30 cellular contexts compared by ENCODE assay signal in the genomic region with DNA sequence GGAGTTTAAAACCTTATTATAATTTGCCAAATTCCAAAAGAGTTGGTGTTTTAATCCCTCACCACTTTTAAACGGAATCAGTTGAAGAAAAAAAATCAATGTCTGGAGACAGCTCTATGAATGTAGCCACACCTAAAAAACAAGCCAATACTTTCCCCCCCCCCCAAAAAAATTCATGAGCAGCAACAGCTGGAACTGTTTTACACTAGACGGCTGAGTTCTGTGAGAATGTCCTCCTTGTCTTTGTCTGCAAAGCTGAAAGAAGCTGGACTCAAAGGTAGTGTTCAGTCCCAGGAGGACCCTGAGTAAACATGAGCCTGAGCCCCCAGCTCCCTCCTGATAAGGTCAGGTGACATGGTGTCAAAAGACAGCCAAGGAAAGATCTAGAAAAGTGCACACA.
DNase-seq lines count a peak whose midpoint lies in the region; ATAC-seq and TF ChIP-seq lines count a peak whose summit lies in the region.
"Had no signal": no experiment of that assay in that cellular context is flagged by ENCODE, and none has a peak within 500 bp of the region (broad histone marks: within the 10 kb centered on the region; RNA-seq: fewer than 3 reads in every experiment).

No MANE protein-coding gene starts in this region.

- peak overlapping the region; percentile 98 for H3K27ac ChIP-seq in cardiac muscle cell
- no peak overlapping the region for H3K27ac ChIP-seq in SJCRH30
- H3K27ac ChIP-seq in mesenchymal stem cell (ENCODE audit: low read length, poor library complexity, severe bottlenecking), result no peak overlapping the region
- peak overlapping the region; percentile 69 for H3K27ac ChIP-seq in subcutaneous abdominal adipose tissue (ENCODE audit: low read depth, low read length)
- H3K27ac ChIP-seq: A549, BLaER1, WERI-Rb-1 had no signal

- DNase-seq in cardiac muscle cell (ENCODE audit: low read depth in 1 of 2, low spot score in 1 of 2) (no peak), left ventricle myocardium superior (no peak), SJCRH30 (peak; percentile 3 to 40), mesenchymal stem cell (no peak)
- DNase-seq in stimulated activated CD8-positive, alpha-beta memory T cell treated with anti-CD3 and anti-CD28 coated beads, Interleukin-4, amount 100 ng/mL, for 48 hours, result no peak
- DNase-seq: activated CD8-positive, alpha-beta memory T cell treated with anti-CD3 and anti-CD28 coated beads, Interleukin-2, amount 50 U/mL, for 4 hours; Caco-2; cerebellar nuclear complex; effector CD4-positive, alpha-beta T cell; EL; erythroblast; left colon; NCI-H1105 treated with DMSO at 0.1 percent for 48 hours; NCI-H2081; NCI-H510A treated with DMSO at 0.1 percent for 48 hours; NK-92 treated with Interleukin-12 subunit alpha and Interleukin-12 subunit beta, amount 100 ng/mL, for 24 hours; SK-N-SH; stimulated activated CD4-positive, alpha-beta T cell treated with anti-CD3 and anti-CD28 coated beads, Interleukin-4, amount 100 ng/mL, for 24 hours; upper lobe of left lung; WERI-Rb-1 had no signal

- no peak overlapping the region for H2AK5ac ChIP-seq in mesenchymal stem cell (ENCODE audit: low read length, severe bottlenecking)

- H3K14ac ChIP-seq in mesenchymal stem cell (ENCODE audit: low read length in 2 of 2), result no peak overlapping the region

- H3K23ac ChIP-seq in mesenchymal stem cell (ENCODE audit: low read length in 2 of 2), result no peak overlapping the region

- no peak overlapping the region for H2BK120ac ChIP-seq in mesenchymal stem cell (ENCODE audit: low read depth, low read length)

- no peak for TF ChIP-seq CTCF in cardiac muscle cell (IDR thresholded peaks at IDR 0.05; ENCODE audit: low read depth, low read length)

- H3K4me3 ChIP-seq in cardiac muscle cell (no peak overlapping the region), SJCRH30 (no peak overlapping the region), mesenchymal stem cell (ENCODE audit: insufficient read depth in 1 of 2, low read depth in 1 of 2, low read length in 2 of 2) (peak overlapping the region in 1 of 2 experiments; percentile 72), subcutaneous abdominal adipose tissue (ENCODE audit: low read depth in 1 of 5, low read length in 5 of 5) (peak overlapping the region in 1 of 5 donors; percentile 4)
- H3K4me3 ChIP-seq: A549, BLaER1, upper lobe of left lung had no signal

- H3K9me3 ChIP-seq in cardiac muscle cell (ENCODE audit: low read depth) (no peaks in the 10 kb centered on the region), SJCRH30 (replicated peaks) (no peaks in the 10 kb centered on the region), mesenchymal stem cell (ENCODE audit: control insufficient read depth, low read length) (no peaks in the 10 kb centered on the region), subcutaneous abdominal adipose tissue (ENCODE audit: control insufficient read depth in 5 of 5, low read length in 5 of 5) (no peaks in the 10 kb centered on the region)
- H3K9me3 ChIP-seq: A549, BLaER1, Caco-2, SK-N-SH, upper lobe of left lung had no signal

- peak overlapping the region in 1 of 2 experiments; percentile 52 for H2BK12ac ChIP-seq in mesenchymal stem cell (ENCODE audit: low read length in 2 of 2)

- H3K36me3 ChIP-seq in cardiac muscle cell, result no peaks in the 10 kb centered on the region
- no peaks in the 10 kb centered on the region for H3K36me3 ChIP-seq in SJCRH30
- H3K36me3 ChIP-seq in mesenchymal stem cell (ENCODE audit: control insufficient read depth in 1 of 2, insufficient read depth in 2 of 2, low read depth in 1 of 2, low read length in 2 of 2), result peaks cover 0 to 3% of the 10 kb centered on the region in 2 experiments
- H3K36me3 ChIP-seq in subcutaneous abdominal adipose tissue (ENCODE audit: control insufficient read depth in 5 of 5, insufficient read depth in 5 of 5, low read length in 5 of 5), result peaks cover 0 to 2% (median 0%) of the 10 kb centered on the region in 5 donors
- H3K36me3 ChIP-seq: BLaER1, upper lobe of left lung, WERI-Rb-1 had no signal

- no peak overlapping the region for H2BK15ac ChIP-seq in mesenchymal stem cell (ENCODE audit: low read depth, poor library complexity, severe bottlenecking)

- H3K79me1 ChIP-seq in mesenchymal stem cell (replicated peaks; ENCODE audit: low read length, poor library complexity, severe bottlenecking), result peaks cover 35% of the 10 kb centered on the region

- H2AFZ ChIP-seq in mesenchymal stem cell (ENCODE audit: low read depth, low read length), result no peak overlapping the region

- no peak overlapping the region for H3K4me2 ChIP-seq in mesenchymal stem cell (ENCODE audit: low read length, poor library complexity, severe bottlenecking)
- H3K4me2 ChIP-seq: A549, BLaER1, SK-N-SH had no signal

- ATAC-seq in left ventricle myocardium superior (no peak), HG03442 (IDR thresholded peaks at IDR 0.05; ENCODE audit: unreplicated experiment) (no peak)
- ATAC-seq in stimulated activated memory B cell treated with anti-CD40 and anti-IgM and Interleukin-4, amounts not matched to agents 10 μg/mL and 1 μg/mL and 100 μg/mL, for 72 hours, result no peak
- ATAC-seq: A549, left colon had no signal

- no peak overlapping the region for H3K27ac Mint-ChIP-seq in stimulated activated memory B cell treated with anti-CD40 and anti-IgM and Interleukin-4, amounts not matched to agents 10 μg/mL and 1 μg/mL and 100 μg/mL, for 72 hours
- H3K27ac Mint-ChIP-seq: activated naive CD8-positive, alpha-beta T cell; activated T-helper 2 cell treated with anti-CD3 and anti-CD28 coated beads, Interferon-gamma antibody, Interleukin-2, Interleukin-4, amounts not matched to agents 10 μg/mL and 5 μg/mL and 100 μg/mL, durations not matched to agents 14 hours and 24 hours and 36 hours; IgD-negative memory B cell; T-helper 2 cell treated with Interferon-gamma antibody and Interleukin-4, amounts not matched to agents 5 μg/mL and 100 μg/mL, for 36 hours had no signal

- H3K4ac ChIP-seq in mesenchymal stem cell (ENCODE audit: low read depth in 1 of 2, low read length in 2 of 2), result peak overlapping the region in 1 of 2 experiments; percentile 58

- H2BK5ac ChIP-seq in mesenchymal stem cell (ENCODE audit: low read depth, low read length, poor library complexity, severe bottlenecking), result no peak overlapping the region

- H3K18ac ChIP-seq in mesenchymal stem cell (ENCODE audit: low read depth in 1 of 2, low read length in 2 of 2), result peak overlapping the region; percentile 53 to 55

- no peaks in the 10 kb centered on the region for H3K4me1 Mint-ChIP-seq in stimulated activated memory B cell treated with anti-CD40 and anti-IgM and Interleukin-4, amounts not matched to agents 10 μg/mL and 1 μg/mL and 100 μg/mL, for 72 hours
- H3K4me1 Mint-ChIP-seq: IgD-negative memory B cell had no signal

- WGBS in mesenchymal stem cell, result 78% methylated on average over 2 of the region's 2 CpGs

- no peaks in the 10 kb centered on the region for H3K36me3 Mint-ChIP-seq in stimulated activated memory B cell treated with anti-CD40 and anti-IgM and Interleukin-4, amounts not matched to agents 10 μg/mL and 1 μg/mL and 100 μg/mL, for 72 hours
- H3K36me3 Mint-ChIP-seq: activated naive CD8-positive, alpha-beta T cell had no signal

- no peaks in the 10 kb centered on the region for H3K9me3 Mint-ChIP-seq in stimulated activated memory B cell treated with anti-CD40 and anti-IgM and Interleukin-4, amounts not matched to agents 10 μg/mL and 1 μg/mL and 100 μg/mL, for 72 hours
- H3K9me3 Mint-ChIP-seq: activated T-helper 2 cell treated with anti-CD3 and anti-CD28 coated beads, Interferon-gamma antibody, Interleukin-2, Interleukin-4, amounts not matched to agents 10 μg/mL and 5 μg/mL and 100 μg/mL, durations not matched to agents 14 hours and 24 hours and 36 hours; neural crest cell; T-helper 2 cell treated with Interferon-gamma antibody and Interleukin-4, amounts not matched to agents 5 μg/mL and 100 μg/mL, for 36 hours had no signal

- H3K27me3 Mint-ChIP-seq in stimulated activated memory B cell treated with anti-CD40 and anti-IgM and Interleukin-4, amounts not matched to agents 10 μg/mL and 1 μg/mL and 100 μg/mL, for 72 hours, result peaks cover 24% of the 10 kb centered on the region

- peak overlapping the region; percentile 83 for H4K8ac ChIP-seq in mesenchymal stem cell (ENCODE audit: low read length)

- intact Hi-C loops in left ventricle myocardium superior (cut with micrococcal nuclease), result loop anchor here (10.0 kb wide), 1 partner anchor 49 kb away; no protein-coding TSS in a partner anchor

- H3K27me3 ChIP-seq in cardiac muscle cell (no peaks in the 10 kb centered on the region), SJCRH30 (no peaks in the 10 kb centered on the region), mesenchymal stem cell (ENCODE audit: control insufficient read depth in 1 of 2, insufficient read depth in 1 of 2, low read length in 2 of 2) (no peaks in the 10 kb centered on the region), subcutaneous abdominal adipose tissue (ENCODE audit: control insufficient read depth in 5 of 5, insufficient read depth in 4 of 5, low read length in 5 of 5) (no peaks in the 10 kb centered on the region)
- H3K27me3 ChIP-seq: BLaER1, upper lobe of left lung had no signal

- H3K4me3 Mint-ChIP-seq in stimulated activated memory B cell treated with anti-CD40 and anti-IgM and Interleukin-4, amounts not matched to agents 10 μg/mL and 1 μg/mL and 100 μg/mL, for 72 hours, result no peak overlapping the region
- H3K4me3 Mint-ChIP-seq: activated naive CD8-positive, alpha-beta T cell; IgD-negative memory B cell; neural crest cell; T-helper 2 cell treated with Interferon-gamma antibody and Interleukin-4, amounts not matched to agents 5 μg/mL and 100 μg/mL, for 36 hours had no signal

- H3K9ac ChIP-seq in mesenchymal stem cell (ENCODE audit: low read length), result peak overlapping the region; percentile 94
- peak overlapping the region in 1 of 5 donors; percentile 62 for H3K9ac ChIP-seq in subcutaneous abdominal adipose tissue (ENCODE audit: low read length in 5 of 5)
- H3K9ac ChIP-seq: BLaER1, SK-N-SH had no signal

- H4K91ac ChIP-seq in mesenchymal stem cell (ENCODE audit: low read length), result no peak overlapping the region

- H3K4me1 ChIP-seq in cardiac muscle cell (ENCODE audit: low read depth), result peaks cover 98% of the 10 kb centered on the region
- peaks cover 4% of the 10 kb centered on the region; the same call in 1 of the 2 replicates for H3K4me1 ChIP-seq in SJCRH30
- H3K4me1 ChIP-seq in mesenchymal stem cell (ENCODE audit: control insufficient read depth, insufficient read depth, low read depth, low read length), result peaks cover 5% of the 10 kb centered on the region
- H3K4me1 ChIP-seq in subcutaneous abdominal adipose tissue (ENCODE audit: control insufficient read depth in 5 of 5, insufficient read depth in 5 of 5, low read length in 5 of 5), result peaks cover 0 to 61% (median 48%) of the 10 kb centered on the region in 5 donors
- H3K4me1 ChIP-seq: A549, BLaER1, Caco-2 had no signal

Comparison
In these comparisons a context has a peak if more than half of its experiments do, and no peak if none do; other contexts are left out.
1. DNase-seq: peak in SJCRH30 (2 of 2); none in cardiac muscle cell (0 of 2), left ventricle myocardium superior (single experiment), mesenchymal stem cell (single experiment) and stimulated activated CD8-positive, alpha-beta memory T cell treated with anti-CD3 and anti-CD28 coated beads, Interleukin-4, amount 100 ng/mL, for 48 hours (single experiment).
2. H3K27ac ChIP-seq: peak in cardiac muscle cell (single experiment) and subcutaneous abdominal adipose tissue (single experiment); none in SJCRH30 (single experiment) and mesenchymal stem cell (single experiment).